In genomic region chr1:151131832-151132675, GRCh38 we compare ENCODE assay signal across 8 cellular contexts. TPM values are rescaled to one million over a fixed set of nuclear protein-coding genes. Genes with fewer than 3 reads are reported as not detected.
DNase-seq lines count a peak whose midpoint lies in the region; ATAC-seq and TF ChIP-seq lines count a peak whose summit lies in the region.

No MANE protein-coding gene starts in this region.

- DNase-seq in Right ventricle myocardium inferior (ENCODE audit: missing footprints) = no peak
- DNase-seq in cardiac septum (ENCODE audit: low spot score) = no peak
- no peak for DNase-seq in epithelial cell of proximal tubule (ENCODE audit: low read depth)
- no peak for DNase-seq in naive B cell
- DNase-seq in NCI-H345 treated with DMSO at 0.1 percent for 48 hours (lab: John Stamatoyannopoulos, UW; ENCODE audit: unreplicated experiment) = no peak
- no peak for DNase-seq in cerebellar cortex (ENCODE audit: low spot score)
- no peak for DNase-seq in HAP-1 (ENCODE audit: low spot score in 2 of 2)
- no peak for DNase-seq in 8988T

- H3K27me3 Mint-ChIP-seq in naive B cell = no peaks in the 10 kb centered on the region

- no peaks in the 10 kb centered on the region for H3K9me3 ChIP-seq in HAP-1

- peak overlapping the region; percentile 35 to 90 (median 84) for H3K4me3 Mint-ChIP-seq in naive B cell

- H3K27ac Mint-ChIP-seq in naive B cell = peak overlapping the region in 1 of 6 donors; percentile 27

- H3K4me1 Mint-ChIP-seq in naive B cell = peaks cover 4 to 15% (median 13%) of the 10 kb centered on the region in 3 donors

- no peaks in the 10 kb centered on the region for H3K9me3 Mint-ChIP-seq in naive B cell

- peak overlapping the region; percentile 37 for H3K4me3 ChIP-seq in epithelial cell of proximal tubule (ENCODE audit: low read depth, low read length)
- H3K4me3 ChIP-seq in HAP-1 = no peak overlapping the region

- H3K27me3 ChIP-seq in HAP-1 (ENCODE audit: low read depth) = no peaks in the 10 kb centered on the region

- intact Hi-C loops in Right ventricle myocardium inferior (cut with DNase I) (no loop called here), cardiac septum (cut with DNase I) (no loop called here)

- H3K4me1 ChIP-seq in HAP-1 = peaks cover 9% of the 10 kb centered on the region; the same call in 1 of the 2 replicates

- H3K36me3 Mint-ChIP-seq in naive B cell = no peaks in the 10 kb centered on the region

- in situ Hi-C loops in HAP-1 (cut with MboI; ENCODE audit: low sequenced_read_pairs) = no loop called here

- H3K36me3 ChIP-seq in HAP-1 (replicated peaks) = no peaks in the 10 kb centered on the region

- peak; percentile 45 for ATAC-seq in Right ventricle myocardium inferior
- ATAC-seq in naive B cell (ENCODE audit: low read depth in 2 of 2) = no peak

- TF ChIP-seq CTCF in epithelial cell of proximal tubule (conservative IDR thresholded peaks at IDR 0.05; ENCODE audit: low read depth, low read length) = no peak

RNA-seq across cellular contexts. Expression of gene SEMA6C, which starts 14.4 kb away (rescaled TPM):
- total RNA-seq in Right ventricle myocardium inferior (57.6 TPM), cardiac septum (46.5 TPM), epithelial cell of proximal tubule (2.2 and 6.0 TPM in 2 replicates)
- polyA plus RNA-seq in naive B cell (ENCODE audit: low read depth in 6 of 6) = not detected

RNA-seq across cellular contexts. Expression of gene TNFAIP8L2, which starts 24.4 kb away (rescaled TPM):
- total RNA-seq in Right ventricle myocardium inferior (2.6 TPM), cardiac septum (0.86 TPM), epithelial cell of proximal tubule (not detected in 2 replicates)
- polyA plus RNA-seq in naive B cell (ENCODE audit: low read depth in 6 of 6) = 10 to 100 TPM in 2 of 6 donors, 1 to 10 TPM in 3, not detected in 1; 5.0 to 15.6 (median 8.3) TPM

RNA-seq across cellular contexts. Expression of gene LYSMD1, which starts 33.6 kb away (rescaled TPM):
- total RNA-seq in Right ventricle myocardium inferior (12.3 TPM), cardiac septum (12.5 TPM), epithelial cell of proximal tubule (4.5 and 7.2 TPM in 2 replicates)
- polyA plus RNA-seq in naive B cell (ENCODE audit: low read depth in 6 of 6) = 1 to 10 TPM in 1 of 6 donors, under 1 TPM in 4, not detected in 1; 0.25 to 1.1 (median 0.60) TPM

RNA-seq across cellular contexts. Expression of gene SCNM1, which starts 33.9 kb away (rescaled TPM):
- total RNA-seq in Right ventricle myocardium inferior (16.6 TPM), cardiac septum (20.7 TPM), epithelial cell of proximal tubule (44.9 and 47.8 TPM in 2 replicates)
- polyA plus RNA-seq in naive B cell (ENCODE audit: low read depth in 6 of 6) = 10 to 100 TPM; 62.2 to 96.1 (median 71.2) TPM

RNA-seq across cellular contexts. Expression of gene TMOD4, which starts 43.7 kb away (rescaled TPM):
- total RNA-seq in Right ventricle myocardium inferior (not detected), cardiac septum (not detected), epithelial cell of proximal tubule (0.46 TPM in 1 of 2 replicates, not detected in the other)
- 1 to 10 TPM in 1 of 6 donors, under 1 TPM in 2, not detected in 3; 0.32 to 1.2 (median 0.53) TPM for polyA plus RNA-seq in naive B cell (ENCODE audit: low read depth in 6 of 6)
